In the genomic region with DNA sequence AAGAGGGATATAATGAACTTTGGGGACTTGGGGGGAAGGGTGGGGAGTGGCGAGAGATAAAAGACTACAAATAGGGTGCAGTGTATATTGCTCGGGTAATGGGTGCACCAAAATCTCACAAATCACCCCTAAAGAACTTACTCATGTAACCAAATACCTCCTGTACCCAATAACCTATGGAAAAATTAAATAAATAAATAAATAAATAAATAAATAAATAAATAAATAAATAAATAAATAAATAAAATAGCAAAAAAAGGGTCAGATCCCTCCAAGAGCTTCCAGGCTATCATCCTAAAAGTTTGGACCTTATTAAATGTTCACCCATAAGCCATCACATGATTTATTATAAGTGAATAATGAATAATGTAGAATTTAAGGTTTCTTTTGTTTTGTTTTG, we compare ENCODE assay signal across 11 cellular contexts.
"Had no signal": no experiment of that assay in that cellular context is flagged by ENCODE, and none has a peak within 500 bp of the region (broad histone marks: within the 10 kb centered on the region; RNA-seq: fewer than 3 reads in every experiment).

No MANE protein-coding gene starts in this region.

- ATAC-seq: GM23338, HCT116 had no signal

- H3K4me3 ChIP-seq: GM23248, GM23338, HAP-1 had no signal

- FAIRE-seq: H1, H54 had no signal

- H3K4me1 ChIP-seq: HAP-1 had no signal

- H3K36me3 ChIP-seq: HAP-1 had no signal

- DNase-seq: GM23248, GOT3, H7, H9, HCEC 1CT, HFFc6 had no signal

- H3K9me3 ChIP-seq: HAP-1 had no signal

- H3K27ac ChIP-seq: GM23248 had no signal

- H3K4me2 ChIP-seq: GM23338 had no signal
